Comparison of ENCODE assay signal across 7 cellular contexts in the genomic region with DNA sequence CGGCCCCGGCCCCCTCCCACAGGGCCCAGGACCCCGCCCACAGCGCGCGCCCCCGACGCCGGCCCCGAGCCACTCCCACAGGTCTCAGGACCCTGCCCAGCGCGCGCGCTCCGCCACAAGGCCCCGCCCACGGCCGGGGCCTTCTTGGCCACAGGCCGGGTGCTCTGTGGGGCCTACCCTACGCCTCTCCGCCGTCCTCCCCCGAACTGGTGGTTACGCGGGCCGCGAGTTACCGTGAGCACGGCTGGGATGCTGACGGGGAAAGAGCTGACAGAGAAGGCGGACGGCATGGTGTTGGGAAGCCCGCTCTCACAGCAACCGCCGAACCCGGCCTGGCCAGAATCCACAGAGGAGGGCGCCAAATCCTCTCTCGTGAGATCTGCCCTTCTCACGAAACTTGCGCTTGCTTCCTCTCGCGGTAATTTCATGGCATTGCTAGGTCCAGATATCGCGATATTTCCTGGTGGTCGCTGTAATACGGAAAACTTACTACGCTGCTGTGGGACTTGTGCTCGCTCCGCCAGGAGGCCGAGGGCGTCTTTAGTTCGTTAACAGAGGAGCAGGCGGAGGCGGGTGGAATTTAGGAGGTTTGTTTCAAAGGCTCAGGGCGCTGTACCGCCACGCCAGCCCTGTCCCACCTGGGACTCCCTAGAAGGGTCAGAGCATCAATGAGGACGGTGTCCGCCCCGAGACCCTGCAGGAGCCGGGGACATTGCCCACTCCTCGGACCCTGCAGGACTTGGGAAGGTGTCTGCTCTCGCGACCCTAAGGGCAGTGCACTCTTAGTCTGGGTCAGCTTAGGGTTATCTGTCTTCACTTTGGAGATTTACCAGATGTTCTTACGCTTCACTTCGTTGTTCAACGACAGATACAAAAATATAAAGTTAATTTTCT. TPM values are rescaled to one million over a fixed set of nuclear protein-coding genes. Genes with fewer than 3 reads are reported as not detected.
DNase-seq lines count a peak whose midpoint lies in the region; ATAC-seq and TF ChIP-seq lines count a peak whose summit lies in the region.

Gene TMEM18, minus strand, starts transcription at position 351 of the 894 bp plus-strand sequence. Its CDS starts 61 bp downstream, at position 290.

- peak within 1 kb of the TSS; percentile 78 for H2AFZ ChIP-seq in SU-DHL-6 (ENCODE audit: low read depth, low read length, severe bottlenecking)

- under 1% methylated on average over 53 of the region's 67 CpGs for WGBS in prostate gland

- ATAC-seq in HG02763 (IDR thresholded peaks at IDR 0.05; ENCODE audit: unreplicated experiment), result peak; percentile 55
- ATAC-seq in left ventricle myocardium superior, result peak; percentile 94

- peak; percentile 41 for TF ChIP-seq CTCF in GM13977 (IDR thresholded peaks at IDR 0.05; ENCODE audit: extremely low read depth, insufficient read depth, missing control alignments)
- TF ChIP-seq CTCF in SU-DHL-6 (IDR thresholded peaks at IDR 0.05; ENCODE audit: insufficient read depth, low read length, poor library complexity, severe bottlenecking), result no peak
- TF ChIP-seq CTCF in prostate gland (IDR thresholded peaks at IDR 0.05), result peak in 2 of 4 experiments; percentile 54 to 66

- in situ Hi-C loops in GM13977 (cut with MboI; ENCODE audit: low pct_unique_long_range_greater_than_20kb, low sequenced_read_pairs, unreplicated experiment), result no loop called here

- peak; percentile 72 for TF ChIP-seq POLR2A in prostate gland (IDR thresholded peaks at IDR 0.05)

- DNase-seq in GM13977 (ENCODE audit: low spot score) (peak; percentile 98), NCI-H1417 (lab: John Stamatoyannopoulos, UW) (peak; percentile 100), amniotic epithelial cell (ENCODE audit: low read depth) (peak; percentile 99), left ventricle myocardium superior (no peak), prostate gland (ENCODE audit: low spot score) (peak; percentile 95)

- H3K9me2 ChIP-seq in SU-DHL-6 (replicated peaks; ENCODE audit: insufficient read depth, low read length), result no peaks in the 10 kb centered on the region

- peak within 1 kb of the TSS; percentile 87 for H3K4me2 ChIP-seq in SU-DHL-6 (ENCODE audit: low read depth, low read length, poor library complexity, severe bottlenecking)

- peaks cover 9% of the 10 kb centered on the region; the same call in 1 of the 2 replicates for H3F3A ChIP-seq in SU-DHL-6 (ENCODE audit: insufficient read depth)

- H3K27me3 ChIP-seq in SU-DHL-6 (ENCODE audit: low read length) (no peaks in the 10 kb centered on the region), prostate gland (replicated peaks; ENCODE audit: insufficient read depth) (no peaks in the 10 kb centered on the region)

- no peaks in the 10 kb centered on the region for H3K9me3 ChIP-seq in SU-DHL-6 (ENCODE audit: insufficient read depth, low read length)
- no peaks in the 10 kb centered on the region for H3K9me3 ChIP-seq in prostate gland

- no peaks in the 10 kb centered on the region for H3K4me1 ChIP-seq in prostate gland (replicated peaks)

- H3K79me2 ChIP-seq in SU-DHL-6 (ENCODE audit: insufficient read depth, low read length), result peaks cover 45% of the 10 kb centered on the region

- H3K4me3 ChIP-seq in SU-DHL-6 (ENCODE audit: insufficient read depth, low read length, poor library complexity, severe bottlenecking) (peak within 1 kb of the TSS; percentile 99), prostate gland (peak within 1 kb of the TSS; percentile 57 to 72)

- H3K27ac ChIP-seq in SU-DHL-6 (ENCODE audit: low read depth, low read length) (peak within 1 kb of the TSS; percentile 93), prostate gland (peak within 1 kb of the TSS; percentile 95 to 98)

- peak within 1 kb of the TSS; percentile 99 for H3K9ac ChIP-seq in SU-DHL-6 (ENCODE audit: low read length)

- H3K36me3 ChIP-seq in SU-DHL-6 (ENCODE audit: low read length), result no peaks in the 10 kb centered on the region
- H3K36me3 ChIP-seq in prostate gland, result peaks cover 0 to under 1% of the 10 kb centered on the region in 2 donors

- H4K20me1 ChIP-seq in SU-DHL-6 (ENCODE audit: low read depth, low read length), result peaks cover 11% of the 10 kb centered on the region; the same call in 1 of the 2 replicates

- intact Hi-C loops in left ventricle myocardium superior (cut with micrococcal nuclease) (no loop called here), prostate gland (cut with DNase I) (loop anchor here (5.0 to 10.0 kb wide), 3 partner anchors 413 to 1140 kb away; partner anchors contain the start of genes ACP1, PXDN and SH3YL1)

RNA-seq across cellular contexts. Expression of gene TMEM18, which starts in this region (rescaled TPM):
- total RNA-seq in left ventricle myocardium superior, result 9.4 TPM
- 10 to 100 TPM; 17.7 to 19.3 TPM for total RNA-seq in prostate gland
